16 cellular contexts compared by ENCODE assay signal in the genomic region with DNA sequence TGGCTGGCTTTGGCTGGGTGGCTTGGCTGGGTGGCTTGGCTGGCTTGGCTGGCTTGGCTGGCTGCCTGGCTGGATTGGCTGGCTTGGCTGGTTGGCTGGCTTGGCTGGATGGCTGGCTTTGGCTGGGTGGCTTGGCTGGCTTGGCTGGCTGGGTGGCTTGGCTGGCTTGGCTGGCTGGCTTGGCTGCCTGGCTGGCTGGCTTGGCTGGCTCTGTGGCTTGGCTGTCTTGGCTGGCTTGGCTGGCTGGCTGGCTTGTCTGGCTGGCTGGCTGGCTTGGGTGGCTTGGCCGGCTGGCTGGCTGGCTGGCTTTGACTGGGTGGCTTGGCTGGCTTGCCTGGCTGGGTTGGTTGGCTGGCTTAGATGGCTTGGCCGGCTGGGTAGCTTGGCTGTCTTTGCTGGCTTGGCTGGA. TPM values are rescaled to one million over a fixed set of nuclear protein-coding genes. Genes with fewer than 3 reads are reported as not detected.
DNase-seq lines count a peak whose midpoint lies in the region; ATAC-seq and TF ChIP-seq lines count a peak whose summit lies in the region.
"Not testable (repeated sequence)": the region's sequence is repeated elsewhere in the genome, so short reads cannot be mapped to it uniquely, and the experiment has no call there.
"Had no signal": no experiment of that assay in that cellular context is flagged by ENCODE, and none has a peak within 500 bp of the region (broad histone marks: within the 10 kb centered on the region; RNA-seq: fewer than 3 reads in every experiment).

No MANE protein-coding gene starts in this region.

- H4K8ac ChIP-seq in neuronal stem cell (ENCODE audit: low read depth, low read length), result not testable (repeated sequence)

- intact Hi-C loops in activated CD8-positive, alpha-beta T cell treated with anti-CD3 and anti-CD28 coated beads for 36 hours (cut with micrococcal nuclease); left ventricle myocardium inferior (cut with micrococcal nuclease): not testable (repeated sequence)

- H3K9me3 Mint-ChIP-seq in activated CD8-positive, alpha-beta T cell treated with anti-CD3 and anti-CD28 coated beads for 36 hours, result not testable (repeated sequence)

- not testable (repeated sequence) for H2BK120ac ChIP-seq in neuronal stem cell (ENCODE audit: low read depth, low read length)

- not testable (repeated sequence) for H2BK12ac ChIP-seq in neuronal stem cell (ENCODE audit: low read length)

- H2BK5ac ChIP-seq in neuronal stem cell (ENCODE audit: low read length), result not testable (repeated sequence)

- not testable (repeated sequence) for H3K18ac ChIP-seq in neuronal stem cell (ENCODE audit: low read length)

- not testable (repeated sequence) for TF ChIP-seq CTCF in activated CD8-positive, alpha-beta T cell treated with anti-CD3 and anti-CD28 coated beads for 36 hours (IDR thresholded peaks at IDR 0.05); left ventricle myocardium inferior (IDR thresholded peaks at IDR 0.05; ENCODE audit: borderline replicate concordance)

- peak overlapping the region; percentile 80 for H3K23ac ChIP-seq in neuronal stem cell (ENCODE audit: low read depth, low read length, poor library complexity)

- not testable (repeated sequence) for H2BK15ac ChIP-seq in neuronal stem cell (ENCODE audit: low read length)

- H3K9me3 ChIP-seq in T-helper 17 cell (ENCODE audit: control insufficient read depth, low read length, poor library complexity, severe bottlenecking); left ventricle myocardium inferior (replicated peaks); neuronal stem cell (replicated peaks in 1 of 2; ENCODE audit: control insufficient read depth in 2 of 2, insufficient read depth in 1 of 2, low read depth in 1 of 2, low read length in 2 of 2): not testable (repeated sequence)

- H3K4me2 ChIP-seq in neuronal stem cell (ENCODE audit: insufficient read depth, low read length, poor library complexity, severe bottlenecking), result not testable (repeated sequence)

- H3K27me3 Mint-ChIP-seq in T-helper 17 cell; activated CD8-positive, alpha-beta T cell treated with anti-CD3 and anti-CD28 coated beads for 36 hours: not testable (repeated sequence)

- H3K36me3 ChIP-seq in left ventricle myocardium inferior; neuronal stem cell (replicated peaks in 1 of 2; ENCODE audit: control insufficient read depth in 2 of 2, insufficient read depth in 2 of 2, low read length in 2 of 2): not testable (repeated sequence)

- H3K4ac ChIP-seq in neuronal stem cell (ENCODE audit: low read length), result not testable (repeated sequence)

- H3K9ac ChIP-seq in neuronal stem cell (ENCODE audit: low read depth, low read length, poor library complexity), result not testable (repeated sequence)

- WGBS in neuronal stem cell (ENCODE audit: extremely low coverage in 2 of 2, insufficient read length in 2 of 2, insufficient replicate concordance in 1 of 2), 2 donors, result no CpG with 5 or more reads among the region's 2 CpGs

- POLR2A ChIA-PET in activated CD8-positive, alpha-beta T cell treated with anti-CD3 and anti-CD28 coated beads for 36 hours (lab: Charles Lee), result not testable (repeated sequence)

- H3K4me1 ChIP-seq in left ventricle myocardium inferior; neuronal stem cell (ENCODE audit: control insufficient read depth in 2 of 2, insufficient read depth in 1 of 2, low read depth in 1 of 2, low read length in 2 of 2): not testable (repeated sequence)

- H3K27ac ChIP-seq in left ventricle myocardium inferior (replicated peaks); neuronal stem cell (replicated peaks; ENCODE audit: low read length): not testable (repeated sequence)

- DNase-seq in T-helper 17 cell (peak in 2 of 3 donors; percentile 21 to 31), left ventricle myocardium inferior (peak; percentile 50)
- peak; percentile 20 for DNase-seq in activated CD8-positive, alpha-beta T cell treated with anti-CD3 and anti-CD28 coated beads for 36 hours
- peak; percentile 21 for DNase-seq in activated effector memory CD4-positive, alpha-beta T cell treated with Interleukin-2 at 50 U/mL for 16 hours
- DNase-seq in central memory CD4-positive, alpha-beta T cell, result peak; percentile 0
- DNase-seq in neuronal stem cell (ENCODE audit: low spot score), result not testable (repeated sequence)
- DNase-seq in stimulated activated CD8-positive, alpha-beta memory T cell treated with anti-CD3 and anti-CD28 coated beads, Interleukin-7, amount 100 ng/mL, for 4 hours (ENCODE audit: low read depth in 2 of 2), result peak; percentile 1 to 4

- H2AK5ac ChIP-seq in neuronal stem cell (ENCODE audit: low read depth, low read length), result not testable (repeated sequence)

- CTCF ChIA-PET in activated CD8-positive, alpha-beta T cell treated with anti-CD3 and anti-CD28 coated beads for 36 hours (lab: Charles Lee), result not testable (repeated sequence)

- H3K4me3 Mint-ChIP-seq in T-helper 17 cell; activated CD8-positive, alpha-beta T cell treated with anti-CD3 and anti-CD28 coated beads for 36 hours: not testable (repeated sequence)

- H3K79me1 ChIP-seq in neuronal stem cell (ENCODE audit: low read depth, low read length), result not testable (repeated sequence)

- H4K91ac ChIP-seq in neuronal stem cell (ENCODE audit: low read depth, low read length, poor library complexity), result not testable (repeated sequence)

- H3K4me1 Mint-ChIP-seq in T-helper 17 cell; activated CD8-positive, alpha-beta T cell treated with anti-CD3 and anti-CD28 coated beads for 36 hours (ENCODE audit: low read depth): not testable (repeated sequence)

- not testable (repeated sequence) for H3K4me3 ChIP-seq in left ventricle myocardium inferior; neuronal stem cell (ENCODE audit: low read length in 2 of 2)

- not testable (repeated sequence) for H3K27me3 ChIP-seq in left ventricle myocardium inferior (ENCODE audit: low read depth); neuronal stem cell (ENCODE audit: control insufficient read depth in 3 of 3, insufficient read depth in 3 of 3, low read depth in 1 of 3, low read length in 3 of 3)

- not testable (repeated sequence) for H3K27ac Mint-ChIP-seq in T-helper 17 cell; activated CD8-positive, alpha-beta T cell treated with anti-CD3 and anti-CD28 coated beads for 36 hours

- ATAC-seq in T-helper 17 cell; activated CD8-positive, alpha-beta T cell treated with anti-CD3 and anti-CD28 coated beads for 36 hours: not testable (repeated sequence)

- not testable (repeated sequence) for H3K14ac ChIP-seq in neuronal stem cell (ENCODE audit: low read length)

- not testable (repeated sequence) for H3K36me3 Mint-ChIP-seq in T-helper 17 cell (ENCODE audit: low read depth); activated CD8-positive, alpha-beta T cell treated with anti-CD3 and anti-CD28 coated beads for 36 hours (ENCODE audit: low read depth)

- H2AFZ ChIP-seq in neuronal stem cell (ENCODE audit: low read length), result not testable (repeated sequence)

RNA-seq across cellular contexts. Expression of gene TP53TG3B, which starts 22.1 kb away (rescaled TPM):
- not detected for total RNA-seq in T-helper 17 cell
- total RNA-seq in activated CD8-positive, alpha-beta T cell treated with anti-CD3 and anti-CD28 coated beads for 36 hours, result not detected
- total RNA-seq in left ventricle myocardium inferior, result not detected
- not detected for polyA plus RNA-seq in neuronal stem cell (2013, experiment 1 of 2)
- polyA plus RNA-seq in neuronal stem cell (2013, experiment 2 of 2), result not detected
- total RNA-seq: cardiac muscle cell, dermis blood vessel endothelial cell, hepatocyte, lower leg skin, Right ventricle myocardium superior, spleen, temporal lobe had no signal
- polyA plus RNA-seq: cardiac muscle cell, hepatocyte, immature natural killer cell, spleen had no signal

RNA-seq across cellular contexts. Expression of gene TP53TG3E, which starts 34.4 kb away (rescaled TPM):
- not detected for total RNA-seq in T-helper 17 cell
- not detected for total RNA-seq in activated CD8-positive, alpha-beta T cell treated with anti-CD3 and anti-CD28 coated beads for 36 hours
- total RNA-seq in left ventricle myocardium inferior, result not detected
- polyA plus RNA-seq in neuronal stem cell (2013, experiment 1 of 2), result not detected
- not detected for polyA plus RNA-seq in neuronal stem cell (2013, experiment 2 of 2)
- total RNA-seq: cardiac muscle cell, dermis blood vessel endothelial cell, hepatocyte, HT1080, lower leg skin, Right ventricle myocardium superior, spleen, temporal lobe had no signal
- polyA plus RNA-seq: cardiac muscle cell, hepatocyte, immature natural killer cell, spleen had no signal
